27 cellular contexts compared by ENCODE assay signal in genomic region chr10:76991571-76991970, GRCh38.
"Had no signal": no experiment of that assay in that cellular context is flagged by ENCODE, and none has a peak within 500 bp of the region (broad histone marks: within the 10 kb centered on the region; RNA-seq: fewer than 3 reads in every experiment).

No MANE protein-coding gene starts in this region.

- ATAC-seq: esophagus mucosa; foreskin keratinocyte; gastroesophageal sphincter; heart left ventricle; mucosa of descending colon; natural killer cell treated with Interleukin-12 subunit alpha and Interleukin-12 subunit beta and Interleukin-15 and Interleukin-18, amount 100 ng/mL, for 72 hours; stimulated activated memory B cell treated with anti-CD40 and anti-IgM and Interleukin-4, amounts not matched to agents 10 μg/mL and 1 μg/mL and 100 μg/mL, for 72 hours; stimulated activated naive CD8-positive, alpha-beta T cell treated with anti-CD3 and anti-CD28 coated beads, Interleukin-15, Interleukin-2, amounts not matched to agents 100 U/mL and 50 U/mL, for 24 hours had no signal

- H3K27me3 ChIP-seq: colonic mucosa, foreskin keratinocyte, gastroesophageal sphincter, heart left ventricle, hepatocyte, neural progenitor cell, sigmoid colon, vagina had no signal

- H3K27ac ChIP-seq: colonic mucosa, epithelial cell of prostate, foreskin keratinocyte, gastroesophageal sphincter, heart left ventricle, hepatocyte, left ventricle myocardium inferior, neural progenitor cell, parathyroid adenoma, thoracic aorta, vagina had no signal

- H3K79me2 ChIP-seq: hepatocyte, parathyroid adenoma had no signal

- FAIRE-seq: islet of Langerhans had no signal

- H3K4me1 ChIP-seq: colonic mucosa, foreskin keratinocyte, parathyroid adenoma had no signal

- H3K9me3 ChIP-seq: colonic mucosa, gastroesophageal sphincter, heart left ventricle, left ventricle myocardium inferior, mucosa of descending colon, sigmoid colon, thoracic aorta, vagina had no signal

- H3K4me2 ChIP-seq: hepatocyte, neural progenitor cell had no signal

- H3K36me3 ChIP-seq: colonic mucosa, gastroesophageal sphincter, heart left ventricle, left ventricle myocardium inferior, neural progenitor cell, sigmoid colon, thoracic aorta, vagina had no signal

- H3K4me3 ChIP-seq: colonic mucosa, gastroesophageal sphincter, heart left ventricle, hepatocyte, left ventricle myocardium inferior, lung, mucosa of descending colon, neural progenitor cell, sigmoid colon, thoracic aorta, vagina had no signal

- H3K9ac ChIP-seq: neural progenitor cell, parathyroid adenoma had no signal

- DNase-seq: colonic mucosa; effector CD8-positive, alpha-beta T cell; endodermal cell; foreskin keratinocyte; heart left ventricle; left cardiac atrium; left ventricle myocardium inferior; mucosa of descending colon; naive B cell; sigmoid colon; stimulated activated CD4-positive, alpha-beta T cell treated with anti-CD3 and anti-CD28 coated beads, Interleukin-2, amount 100 ng/mL, for 24 hours; stimulated activated CD4-positive, alpha-beta T cell treated with anti-CD3 and anti-CD28 coated beads, Interleukin-4, amount 100 ng/mL, for 24 hours; stimulated activated naive CD8-positive, alpha-beta T cell treated with anti-CD3 and anti-CD28 coated beads, Interleukin-15, Interleukin-2, amounts not matched to agents 100 U/mL and 50 U/mL, for 24 hours; substantia nigra; trophoblast cell had no signal

- H2AFZ ChIP-seq: hepatocyte, neural progenitor cell, parathyroid adenoma had no signal
